In genomic region chr4:130563185-130563890, GRCh38 we compare ENCODE assay signal across 8 cellular contexts.
DNase-seq lines count a peak whose midpoint lies in the region; ATAC-seq lines count a peak whose summit lies in the region.

No MANE protein-coding gene starts in this region.

- no peak overlapping the region for H2BK12ac ChIP-seq in mesenchymal stem cell (ENCODE audit: low read length in 2 of 2)

- WGBS in mesenchymal stem cell, result 36% methylated on average over 8 of the region's 8 CpGs

- peak overlapping the region; percentile 77 for H3K4me2 ChIP-seq in mesenchymal stem cell (ENCODE audit: low read length, poor library complexity, severe bottlenecking)

- peaks cover 2% of the 10 kb centered on the region for H3K9me3 ChIP-seq in mesenchymal stem cell (ENCODE audit: control insufficient read depth, low read length)

- no peak overlapping the region for H2AFZ ChIP-seq in mesenchymal stem cell (ENCODE audit: low read depth, low read length)

- H3K27ac ChIP-seq in mesenchymal stem cell (ENCODE audit: low read length, poor library complexity, severe bottlenecking), result peak overlapping the region; percentile 28

- no peaks in the 10 kb centered on the region for H3K27me3 ChIP-seq in mesenchymal stem cell (ENCODE audit: control insufficient read depth in 1 of 2, insufficient read depth in 1 of 2, low read length in 2 of 2)

- no peak overlapping the region for H4K91ac ChIP-seq in mesenchymal stem cell (ENCODE audit: low read length)

- H2BK5ac ChIP-seq in mesenchymal stem cell (ENCODE audit: low read depth, low read length, poor library complexity, severe bottlenecking), result no peak overlapping the region

- peak overlapping the region; percentile 74 for H3K9ac ChIP-seq in mesenchymal stem cell (ENCODE audit: low read length)

- no peaks in the 10 kb centered on the region for H3K4me1 ChIP-seq in mesenchymal stem cell (ENCODE audit: control insufficient read depth, insufficient read depth, low read depth, low read length)

- H2BK15ac ChIP-seq in mesenchymal stem cell (ENCODE audit: low read depth, poor library complexity, severe bottlenecking), result no peak overlapping the region

- H4K8ac ChIP-seq in mesenchymal stem cell (ENCODE audit: low read length), result peak overlapping the region; percentile 23

- no peaks in the 10 kb centered on the region for H3K36me3 ChIP-seq in mesenchymal stem cell (ENCODE audit: control insufficient read depth in 1 of 2, insufficient read depth in 2 of 2, low read depth in 1 of 2, low read length in 2 of 2)

- DNase-seq in ELR (ENCODE audit: low read depth), result peak; percentile 85
- peak; percentile 68 for DNase-seq in NCI-H748 (lab: John Stamatoyannopoulos, UW; ENCODE audit: unreplicated experiment)
- peak; percentile 70 for DNase-seq in ecto neural progenitor cell (ENCODE audit: low spot score)
- peak; percentile 78 for DNase-seq in mesenchymal stem cell
- no peak for DNase-seq in UCSD-AML1 (lab: John Stamatoyannopoulos, UW; ENCODE audit: unreplicated experiment)
- no peak for DNase-seq in cortex of kidney (lab: John Stamatoyannopoulos, UW)
- DNase-seq in putamen (ENCODE audit: low spot score), result no peak

- H3K4ac ChIP-seq in mesenchymal stem cell (ENCODE audit: low read depth in 1 of 2, low read length in 2 of 2), result no peak overlapping the region

- H2BK120ac ChIP-seq in mesenchymal stem cell (ENCODE audit: low read depth, low read length), result no peak overlapping the region

- H3K18ac ChIP-seq in mesenchymal stem cell (ENCODE audit: low read depth in 1 of 2, low read length in 2 of 2), result peak overlapping the region in 1 of 2 experiments; percentile 22

- H3K4me3 ChIP-seq in mesenchymal stem cell (ENCODE audit: insufficient read depth in 1 of 2, low read depth in 1 of 2, low read length in 2 of 2), result peak overlapping the region in 1 of 2 experiments; percentile 77

- H3K23ac ChIP-seq in mesenchymal stem cell (ENCODE audit: low read length in 2 of 2), result no peak overlapping the region

- no peak for ATAC-seq in HG02870 (IDR thresholded peaks at IDR 0.05; ENCODE audit: unreplicated experiment)

- H3K14ac ChIP-seq in mesenchymal stem cell (ENCODE audit: low read length in 2 of 2), result no peak overlapping the region

- no peak overlapping the region for H2AK5ac ChIP-seq in mesenchymal stem cell (ENCODE audit: low read length, severe bottlenecking)

- H3K79me1 ChIP-seq in mesenchymal stem cell (replicated peaks; ENCODE audit: low read length, poor library complexity, severe bottlenecking), result no peaks in the 10 kb centered on the region

Comparison
In these comparisons a context has a peak if more than half of its experiments do, and no peak if none do; other contexts are left out.
1. DNase-seq: peak in ELR (single experiment), NCI-H748 (single experiment), ecto neural progenitor cell (single experiment) and mesenchymal stem cell (single experiment); none in UCSD-AML1 (single experiment), cortex of kidney (single experiment) and putamen (single experiment).